In the genomic region with DNA sequence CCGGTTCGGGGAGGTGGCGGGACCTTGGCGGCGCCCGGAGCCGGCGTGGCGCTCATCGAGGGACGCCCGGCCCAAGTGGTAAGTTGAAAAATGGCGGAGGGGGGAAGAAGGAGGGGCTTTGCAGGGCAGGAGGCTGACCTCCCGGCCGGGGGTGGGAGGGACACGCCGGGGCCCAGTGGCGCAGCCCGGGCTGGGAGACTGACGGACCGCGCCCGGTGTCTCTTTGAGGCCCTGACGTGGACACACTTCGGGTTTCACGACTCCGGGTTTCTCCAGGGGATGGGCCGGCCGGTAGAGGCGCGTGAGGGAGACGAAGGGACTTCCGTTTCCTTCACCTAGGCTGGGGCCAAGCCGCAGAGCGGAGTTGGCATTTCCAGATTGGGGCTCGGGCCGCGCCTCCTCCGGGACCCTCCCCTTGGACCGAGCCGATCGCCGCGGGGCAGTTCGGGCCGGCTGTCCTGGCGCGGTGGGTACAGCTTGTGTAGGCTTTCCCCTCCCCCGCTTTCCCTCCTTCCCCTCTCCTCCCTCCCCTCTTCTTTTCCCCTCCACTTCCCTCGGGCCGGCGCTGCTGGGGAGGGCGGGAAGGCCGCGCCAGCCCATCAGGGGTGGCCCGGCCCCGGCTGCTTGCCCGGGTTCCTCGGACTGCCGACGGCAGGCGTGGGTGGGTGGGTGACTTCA, we compare ENCODE assay signal across 1 cellular context.
TF ChIP-seq lines count a peak whose summit lies in the region.

TSS of gene XIAP (plus strand) at position 226 of the 678 bp plus-strand sequence. CDS start 25,610 bp downstream, outside the sequence.

TF ChIP-seq in HepG2, 621 proteins besides CTCF, POLR2A, EP300 and RAD21 (continued from another document and continues in another):
- TF ChIP-seq, protein P1, sequence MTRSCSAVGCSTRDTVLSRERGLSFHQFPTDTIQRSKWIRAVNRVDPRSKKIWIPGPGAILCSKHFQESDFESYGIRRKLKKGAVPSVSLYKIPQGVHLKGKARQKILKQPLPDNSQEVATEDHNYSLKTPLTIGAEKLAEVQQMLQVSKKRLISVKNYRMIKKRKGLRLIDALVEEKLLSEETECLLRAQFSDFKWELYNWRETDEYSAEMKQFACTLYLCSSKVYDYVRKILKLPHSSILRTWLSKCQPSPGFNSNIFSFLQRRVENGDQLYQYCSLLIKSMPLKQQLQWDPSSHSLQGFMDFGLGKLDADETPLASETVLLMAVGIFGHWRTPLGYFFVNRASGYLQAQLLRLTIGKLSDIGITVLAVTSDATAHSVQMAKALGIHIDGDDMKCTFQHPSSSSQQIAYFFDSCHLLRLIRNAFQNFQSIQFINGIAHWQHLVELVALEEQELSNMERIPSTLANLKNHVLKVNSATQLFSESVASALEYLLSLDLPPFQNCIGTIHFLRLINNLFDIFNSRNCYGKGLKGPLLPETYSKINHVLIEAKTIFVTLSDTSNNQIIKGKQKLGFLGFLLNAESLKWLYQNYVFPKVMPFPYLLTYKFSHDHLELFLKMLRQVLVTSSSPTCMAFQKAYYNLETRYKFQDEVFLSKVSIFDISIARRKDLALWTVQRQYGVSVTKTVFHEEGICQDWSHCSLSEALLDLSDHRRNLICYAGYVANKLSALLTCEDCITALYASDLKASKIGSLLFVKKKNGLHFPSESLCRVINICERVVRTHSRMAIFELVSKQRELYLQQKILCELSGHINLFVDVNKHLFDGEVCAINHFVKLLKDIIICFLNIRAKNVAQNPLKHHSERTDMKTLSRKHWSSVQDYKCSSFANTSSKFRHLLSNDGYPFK (CRISPR knock-in tag; IDR thresholded peaks at IDR 0.05; ENCODE audit: borderline replicate concordance), result 0 out of 2 replicates have a peak, but pooled peaks have one; percentile 23
- TF ChIP-seq, protein P2, sequence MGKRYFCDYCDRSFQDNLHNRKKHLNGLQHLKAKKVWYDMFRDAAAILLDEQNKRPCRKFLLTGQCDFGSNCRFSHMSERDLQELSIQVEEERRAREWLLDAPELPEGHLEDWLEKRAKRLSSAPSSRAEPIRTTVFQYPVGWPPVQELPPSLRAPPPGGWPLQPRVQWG (CRISPR knock-in tag; IDR thresholded peaks at IDR 0.05; ENCODE audit: borderline replicate concordance, low read depth), result no peak
- no peak; the same call in 1 of the 2 replicates for TF ChIP-seq ZNF558 (CRISPR knock-in tag; IDR thresholded peaks at IDR 0.05; ENCODE audit: borderline replicate concordance)
- TF ChIP-seq HNRNPH1 (optimal IDR thresholded peaks at IDR 0.05; ENCODE audit: low read depth, low read length), result no peak
- no peak for TF ChIP-seq ZNF619 (CRISPR knock-in tag; IDR thresholded peaks at IDR 0.05)
- TF ChIP-seq, protein P3, sequence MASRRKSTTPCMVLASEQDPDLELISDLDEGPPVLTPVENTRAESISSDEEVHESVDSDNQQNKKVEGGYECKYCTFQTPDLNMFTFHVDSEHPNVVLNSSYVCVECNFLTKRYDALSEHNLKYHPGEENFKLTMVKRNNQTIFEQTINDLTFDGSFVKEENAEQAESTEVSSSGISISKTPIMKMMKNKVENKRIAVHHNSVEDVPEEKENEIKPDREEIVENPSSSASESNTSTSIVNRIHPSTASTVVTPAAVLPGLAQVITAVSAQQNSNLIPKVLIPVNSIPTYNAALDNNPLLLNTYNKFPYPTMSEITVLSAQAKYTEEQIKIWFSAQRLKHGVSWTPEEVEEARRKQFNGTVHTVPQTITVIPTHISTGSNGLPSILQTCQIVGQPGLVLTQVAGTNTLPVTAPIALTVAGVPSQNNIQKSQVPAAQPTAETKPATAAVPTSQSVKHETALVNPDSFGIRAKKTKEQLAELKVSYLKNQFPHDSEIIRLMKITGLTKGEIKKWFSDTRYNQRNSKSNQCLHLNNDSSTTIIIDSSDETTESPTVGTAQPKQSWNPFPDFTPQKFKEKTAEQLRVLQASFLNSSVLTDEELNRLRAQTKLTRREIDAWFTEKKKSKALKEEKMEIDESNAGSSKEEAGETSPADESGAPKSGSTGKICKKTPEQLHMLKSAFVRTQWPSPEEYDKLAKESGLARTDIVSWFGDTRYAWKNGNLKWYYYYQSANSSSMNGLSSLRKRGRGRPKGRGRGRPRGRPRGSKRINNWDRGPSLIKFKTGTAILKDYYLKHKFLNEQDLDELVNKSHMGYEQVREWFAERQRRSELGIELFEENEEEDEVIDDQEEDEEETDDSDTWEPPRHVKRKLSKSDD (CRISPR knock-in tag; IDR thresholded peaks at IDR 0.05; ENCODE audit: low read depth), result no peak
- TF ChIP-seq FOXK1 (CRISPR knock-in tag; IDR thresholded peaks at IDR 0.05; ENCODE audit: borderline replicate concordance, low read depth), result no peak
- TF ChIP-seq, protein P4, sequence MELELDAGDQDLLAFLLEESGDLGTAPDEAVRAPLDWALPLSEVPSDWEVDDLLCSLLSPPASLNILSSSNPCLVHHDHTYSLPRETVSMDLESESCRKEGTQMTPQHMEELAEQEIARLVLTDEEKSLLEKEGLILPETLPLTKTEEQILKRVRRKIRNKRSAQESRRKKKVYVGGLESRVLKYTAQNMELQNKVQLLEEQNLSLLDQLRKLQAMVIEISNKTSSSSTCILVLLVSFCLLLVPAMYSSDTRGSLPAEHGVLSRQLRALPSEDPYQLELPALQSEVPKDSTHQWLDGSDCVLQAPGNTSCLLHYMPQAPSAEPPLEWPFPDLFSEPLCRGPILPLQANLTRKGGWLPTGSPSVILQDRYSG (CRISPR knock-in tag; IDR thresholded peaks at IDR 0.05), result no peak
- TF ChIP-seq ARNT2 (CRISPR knock-in tag; IDR thresholded peaks at IDR 0.05; ENCODE audit: low read depth), result 0 out of 2 replicates have a peak, but pooled peaks have one; percentile 27
- peak; percentile 76 for TF ChIP-seq POLR2G (IDR thresholded peaks at IDR 0.05; ENCODE audit: low read depth, low read length)
- TF ChIP-seq GATAD1 (CRISPR knock-in tag; IDR thresholded peaks at IDR 0.05), result 0 out of 2 replicates have a peak, but pooled peaks have one; percentile 25
- TF ChIP-seq GRHL1 (CRISPR knock-in tag; conservative IDR thresholded peaks at IDR 0.05), result no peak
- TF ChIP-seq ZNF563 (CRISPR knock-in tag; IDR thresholded peaks at IDR 0.05), result peak; percentile 61; the same call in 1 of the 2 replicates
- no peak for TF ChIP-seq ZNF737 (CRISPR knock-in tag; IDR thresholded peaks at IDR 0.05; ENCODE audit: borderline replicate concordance)
- TF ChIP-seq HES4 (CRISPR knock-in tag; IDR thresholded peaks at IDR 0.05; ENCODE audit: borderline replicate concordance), result peak; percentile 59; the same call in 1 of the 2 replicates
- no peak for TF ChIP-seq PCBP2 (optimal IDR thresholded peaks at IDR 0.05; ENCODE audit: low read depth, low read length, poor library complexity, severe bottlenecking)
- TF ChIP-seq ZNF557 (CRISPR knock-in tag; IDR thresholded peaks at IDR 0.05), result no peak
- no peak for TF ChIP-seq HHEX (CRISPR knock-in tag; IDR thresholded peaks at IDR 0.05)
- no peak for TF ChIP-seq ZNF780A (CRISPR knock-in tag; IDR thresholded peaks at IDR 0.05)
- no peak for TF ChIP-seq LCORL (IDR thresholded peaks at IDR 0.05)
- peak; percentile 25; the same call in 1 of the 2 replicates for TF ChIP-seq LCORL (CRISPR knock-in tag; IDR thresholded peaks at IDR 0.05)
- TF ChIP-seq, protein P5, sequence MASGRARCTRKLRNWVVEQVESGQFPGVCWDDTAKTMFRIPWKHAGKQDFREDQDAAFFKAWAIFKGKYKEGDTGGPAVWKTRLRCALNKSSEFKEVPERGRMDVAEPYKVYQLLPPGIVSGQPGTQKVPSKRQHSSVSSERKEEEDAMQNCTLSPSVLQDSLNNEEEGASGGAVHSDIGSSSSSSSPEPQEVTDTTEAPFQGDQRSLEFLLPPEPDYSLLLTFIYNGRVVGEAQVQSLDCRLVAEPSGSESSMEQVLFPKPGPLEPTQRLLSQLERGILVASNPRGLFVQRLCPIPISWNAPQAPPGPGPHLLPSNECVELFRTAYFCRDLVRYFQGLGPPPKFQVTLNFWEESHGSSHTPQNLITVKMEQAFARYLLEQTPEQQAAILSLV (CRISPR knock-in tag; IDR thresholded peaks at IDR 0.05; ENCODE audit: borderline replicate concordance), result no peak
- TF ChIP-seq ZNF142 (CRISPR knock-in tag; IDR thresholded peaks at IDR 0.05), result no peak
- TF ChIP-seq ZSCAN21 (CRISPR knock-in tag; IDR thresholded peaks at IDR 0.05; ENCODE audit: borderline replicate concordance), result 0 out of 2 replicates have a peak, but pooled peaks have one; percentile 46
- TF ChIP-seq ZNF746 (CRISPR knock-in tag; IDR thresholded peaks at IDR 0.05), result peak; percentile 84; the same call in 1 of the 2 replicates
- TF ChIP-seq ZNF772 (CRISPR knock-in tag; IDR thresholded peaks at IDR 0.05), result no peak
- TF ChIP-seq, protein P6, sequence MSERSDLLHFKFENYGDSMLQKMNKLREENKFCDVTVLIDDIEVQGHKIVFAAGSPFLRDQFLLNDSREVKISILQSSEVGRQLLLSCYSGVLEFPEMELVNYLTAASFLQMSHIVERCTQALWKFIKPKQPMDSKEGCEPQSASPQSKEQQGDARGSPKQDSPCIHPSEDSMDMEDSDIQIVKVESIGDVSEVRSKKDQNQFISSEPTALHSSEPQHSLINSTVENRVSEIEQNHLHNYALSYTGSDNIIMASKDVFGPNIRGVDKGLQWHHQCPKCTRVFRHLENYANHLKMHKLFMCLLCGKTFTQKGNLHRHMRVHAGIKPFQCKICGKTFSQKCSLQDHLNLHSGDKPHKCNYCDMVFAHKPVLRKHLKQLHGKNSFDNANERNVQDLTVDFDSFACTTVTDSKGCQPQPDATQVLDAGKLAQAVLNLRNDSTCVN (CRISPR knock-in tag; IDR thresholded peaks at IDR 0.05; ENCODE audit: borderline replicate concordance), result no peak
- no peak for TF ChIP-seq BATF2 (CRISPR knock-in tag; IDR thresholded peaks at IDR 0.05)
- TF ChIP-seq, protein P7, sequence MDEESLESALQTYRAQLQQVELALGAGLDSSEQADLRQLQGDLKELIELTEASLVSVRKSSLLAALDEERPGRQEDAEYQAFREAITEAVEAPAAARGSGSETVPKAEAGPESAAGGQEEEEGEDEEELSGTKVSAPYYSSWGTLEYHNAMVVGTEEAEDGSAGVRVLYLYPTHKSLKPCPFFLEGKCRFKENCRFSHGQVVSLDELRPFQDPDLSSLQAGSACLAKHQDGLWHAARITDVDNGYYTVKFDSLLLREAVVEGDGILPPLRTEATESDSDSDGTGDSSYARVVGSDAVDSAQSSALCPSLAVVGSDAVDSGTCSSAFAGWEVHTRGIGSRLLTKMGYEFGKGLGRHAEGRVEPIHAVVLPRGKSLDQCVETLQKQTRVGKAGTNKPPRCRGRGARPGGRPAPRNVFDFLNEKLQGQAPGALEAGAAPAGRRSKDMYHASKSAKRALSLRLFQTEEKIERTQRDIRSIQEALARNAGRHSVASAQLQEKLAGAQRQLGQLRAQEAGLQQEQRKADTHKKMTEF (CRISPR knock-in tag; IDR thresholded peaks at IDR 0.05), result peak; percentile 38; the same call in 1 of the 2 replicates
- TF ChIP-seq ZNF768 (CRISPR knock-in tag; IDR thresholded peaks at IDR 0.05), result no peak
- TF ChIP-seq NFKB2 (CRISPR knock-in tag; IDR thresholded peaks at IDR 0.05; ENCODE audit: borderline replicate concordance), result 0 out of 2 replicates have a peak, but pooled peaks have one; percentile 49
- TF ChIP-seq ZFYVE20 (CRISPR knock-in tag; IDR thresholded peaks at IDR 0.05; ENCODE audit: borderline replicate concordance, low read depth), result no peak
- TF ChIP-seq ZNF550 (CRISPR knock-in tag; IDR thresholded peaks at IDR 0.05; ENCODE audit: borderline replicate concordance), result no peak
